Comparison of ENCODE assay signal across 7 cellular contexts in the genomic region with DNA sequence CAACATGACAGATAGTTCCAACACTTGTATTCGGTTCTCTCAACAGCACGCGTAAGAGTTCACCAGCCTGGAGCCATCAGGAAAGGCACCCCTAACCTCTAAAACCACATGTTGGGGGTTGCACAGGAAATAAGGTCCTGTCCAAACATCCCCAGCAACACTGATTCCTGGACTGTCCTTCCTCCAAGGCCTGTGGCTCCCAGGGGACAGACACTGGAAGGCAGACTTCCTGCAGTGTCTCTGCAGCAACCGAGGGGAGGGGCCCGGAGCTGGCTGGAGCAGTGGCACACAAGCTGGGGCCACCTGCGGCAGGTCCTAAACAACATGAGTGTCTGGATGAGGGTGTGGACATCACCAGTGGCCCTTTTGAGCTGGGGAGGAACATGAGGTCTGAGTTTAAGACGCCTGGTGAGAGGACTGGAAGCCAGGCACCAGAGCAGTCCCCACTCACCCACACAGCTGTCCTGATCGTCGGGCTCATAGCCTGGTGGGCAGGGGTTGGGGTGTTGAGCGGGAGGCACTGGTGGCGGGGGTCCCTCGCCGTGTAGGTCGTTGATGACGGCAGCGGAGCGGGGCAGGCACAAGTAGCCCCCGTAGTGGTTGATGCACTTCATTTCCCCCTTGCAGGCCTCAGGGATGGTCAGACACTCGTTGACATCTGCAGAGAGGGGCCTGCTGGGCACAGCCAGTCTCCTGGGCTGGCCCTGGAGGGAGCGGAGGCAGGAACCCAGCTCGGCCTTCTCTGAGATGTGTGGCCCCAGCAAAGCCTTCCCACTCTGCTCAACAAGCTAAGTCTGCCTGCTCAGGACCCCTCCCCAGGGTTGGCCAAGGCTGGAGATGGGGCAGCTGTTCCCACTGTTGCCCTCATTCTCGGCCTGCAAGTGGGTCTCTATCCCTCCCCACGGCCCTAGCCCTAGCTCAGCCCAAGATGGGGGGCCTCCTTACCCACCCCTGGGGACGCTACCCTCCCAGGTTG. TPM values are rescaled to one million over a fixed set of nuclear protein-coding genes. Genes with fewer than 3 reads are reported as not detected.
DNase-seq lines count a peak whose midpoint lies in the region; ATAC-seq lines count a peak whose summit lies in the region.
"Had no signal": no experiment of that assay in that cellular context is flagged by ENCODE, and none has a peak within 500 bp of the region (broad histone marks: within the 10 kb centered on the region; RNA-seq: fewer than 3 reads in every experiment).

No MANE protein-coding gene starts in this region.

- no peak for ATAC-seq in activated T-helper 17 cell treated with anti-CD3 and anti-CD28 coated beads, Interleukin-2, amount 50 U/mL, for 72 hours (replicated peaks)
- ATAC-seq in natural killer cell treated with Interleukin-12 subunit alpha and Interleukin-12 subunit beta and Interleukin-15 and Interleukin-18, amount 100 ng/mL, for 72 hours = no peak
- ATAC-seq in HG02642 (IDR thresholded peaks at IDR 0.05; ENCODE audit: poor library complexity, unreplicated experiment) (no peak), left colon (no peak)

- H3K4me3 Mint-ChIP-seq in activated T-helper 17 cell treated with anti-CD3 and anti-CD28 coated beads, Interleukin-2, amount 50 U/mL, for 72 hours = peak overlapping the region; percentile 41
- peak overlapping the region; percentile 49 for H3K4me3 Mint-ChIP-seq in natural killer cell treated with Interleukin-12 subunit alpha and Interleukin-12 subunit beta and Interleukin-15 and Interleukin-18, amount 100 ng/mL, for 72 hours

- H3K4me1 Mint-ChIP-seq in activated T-helper 17 cell treated with anti-CD3 and anti-CD28 coated beads, Interleukin-2, amount 50 U/mL, for 72 hours = no peaks in the 10 kb centered on the region
- peaks cover 23 to 26% of the 10 kb centered on the region in 2 donors for H3K4me1 Mint-ChIP-seq in natural killer cell treated with Interleukin-12 subunit alpha and Interleukin-12 subunit beta and Interleukin-15 and Interleukin-18, amount 100 ng/mL, for 72 hours (ENCODE audit: low read depth in 2 of 2)

- intact Hi-C loops in left colon (cut with DNase I, micrococcal nuclease) = no loop called here

- peaks cover 20% of the 10 kb centered on the region for H3K36me3 Mint-ChIP-seq in activated T-helper 17 cell treated with anti-CD3 and anti-CD28 coated beads, Interleukin-2, amount 50 U/mL, for 72 hours (ENCODE audit: low read depth)
- no peaks in the 10 kb centered on the region for H3K36me3 Mint-ChIP-seq in natural killer cell treated with Interleukin-12 subunit alpha and Interleukin-12 subunit beta and Interleukin-15 and Interleukin-18, amount 100 ng/mL, for 72 hours

- H3K9me3 Mint-ChIP-seq in activated T-helper 17 cell treated with anti-CD3 and anti-CD28 coated beads, Interleukin-2, amount 50 U/mL, for 72 hours = no peaks in the 10 kb centered on the region
- H3K9me3 Mint-ChIP-seq in natural killer cell treated with Interleukin-12 subunit alpha and Interleukin-12 subunit beta and Interleukin-15 and Interleukin-18, amount 100 ng/mL, for 72 hours = no peaks in the 10 kb centered on the region

- peak overlapping the region; percentile 46 for H3K27ac Mint-ChIP-seq in activated T-helper 17 cell treated with anti-CD3 and anti-CD28 coated beads, Interleukin-2, amount 50 U/mL, for 72 hours
- peak overlapping the region; percentile 12 to 33 for H3K27ac Mint-ChIP-seq in natural killer cell treated with Interleukin-12 subunit alpha and Interleukin-12 subunit beta and Interleukin-15 and Interleukin-18, amount 100 ng/mL, for 72 hours

- DNase-seq in ELF-1 (ENCODE audit: low read depth, low spot score) = peak; percentile 10
- DNase-seq in natural killer cell treated with Interleukin-12 subunit alpha and Interleukin-12 subunit beta and Interleukin-15 and Interleukin-18, amount 100 ng/mL, for 72 hours (ENCODE audit: low spot score) = no peak
- DNase-seq in NCI-H1436 treated with DMSO at 0.1 percent for 48 hours (lab: John Stamatoyannopoulos, UW) = no peak
- no peak for DNase-seq in left colon

- H3K27me3 Mint-ChIP-seq in activated T-helper 17 cell treated with anti-CD3 and anti-CD28 coated beads, Interleukin-2, amount 50 U/mL, for 72 hours = no peaks in the 10 kb centered on the region
- no peaks in the 10 kb centered on the region for H3K27me3 Mint-ChIP-seq in natural killer cell treated with Interleukin-12 subunit alpha and Interleukin-12 subunit beta and Interleukin-15 and Interleukin-18, amount 100 ng/mL, for 72 hours

RNA-seq across cellular contexts. Expression of a gene that starts 1.6 kb away (rescaled TPM):
- total RNA-seq in activated T-helper 17 cell treated with anti-CD3 and anti-CD28 coated beads, Interleukin-2, amount 50 U/mL, for 72 hours = 10 to 100 TPM; 11.5 to 76.3 TPM
- 10 to 100 TPM in 1 of 2 donors, 1 to 10 TPM in 1; 7.5 to 10.6 TPM for total RNA-seq in natural killer cell treated with Interleukin-12 subunit alpha and Interleukin-12 subunit beta and Interleukin-15 and Interleukin-18, amount 100 ng/mL, for 72 hours
- 10 to 100 TPM in 1 of 2 donors, 1 to 10 TPM in 1; 4.5 to 21.4 TPM for total RNA-seq in left colon

RNA-seq across cellular contexts. Expression of a gene that starts 8.6 kb away (rescaled TPM):
- total RNA-seq in activated T-helper 17 cell treated with anti-CD3 and anti-CD28 coated beads, Interleukin-2, amount 50 U/mL, for 72 hours = 10 to 100 TPM in 1 of 2 donors, 1 to 10 TPM in 1; 5.4 to 23.6 TPM
- total RNA-seq in natural killer cell treated with Interleukin-12 subunit alpha and Interleukin-12 subunit beta and Interleukin-15 and Interleukin-18, amount 100 ng/mL, for 72 hours = 100 to 1,000 TPM; 124 to 886 TPM
- 1 to 10 TPM; 1.5 to 2.4 TPM for total RNA-seq in left colon
- total RNA-seq: NCI-H460 had no signal

RNA-seq across cellular contexts. Expression of a gene that starts 10.8 kb away (rescaled TPM):
- 10 to 100 TPM; 65.2 to 77.2 TPM for total RNA-seq in activated T-helper 17 cell treated with anti-CD3 and anti-CD28 coated beads, Interleukin-2, amount 50 U/mL, for 72 hours
- 100 to 1,000 TPM in 1 of 2 donors, 10 to 100 TPM in 1; 85.7 to 109 TPM for total RNA-seq in natural killer cell treated with Interleukin-12 subunit alpha and Interleukin-12 subunit beta and Interleukin-15 and Interleukin-18, amount 100 ng/mL, for 72 hours
- 10 to 100 TPM; 55.7 to 63.4 TPM for total RNA-seq in left colon

RNA-seq across cellular contexts. Expression of a gene that starts 13.0 kb away (rescaled TPM):
- 1,000 to 10,000 TPM in 1 of 2 donors, 100 to 1,000 TPM in 1; 682 to 1,566 TPM for total RNA-seq in activated T-helper 17 cell treated with anti-CD3 and anti-CD28 coated beads, Interleukin-2, amount 50 U/mL, for 72 hours
- 1,000 to 10,000 TPM; 1,401 to 1,644 TPM for total RNA-seq in natural killer cell treated with Interleukin-12 subunit alpha and Interleukin-12 subunit beta and Interleukin-15 and Interleukin-18, amount 100 ng/mL, for 72 hours
- 1,000 to 10,000 TPM; 1,740 to 2,016 TPM for total RNA-seq in left colon

RNA-seq across cellular contexts. Expression of a gene that starts 17.3 kb away (rescaled TPM):
- 100 to 1,000 TPM in 1 of 2 donors, 10 to 100 TPM in 1; 75.8 to 102 TPM for total RNA-seq in activated T-helper 17 cell treated with anti-CD3 and anti-CD28 coated beads, Interleukin-2, amount 50 U/mL, for 72 hours
- 100 to 1,000 TPM in 1 of 2 donors, 10 to 100 TPM in 1; 76.6 to 157 TPM for total RNA-seq in natural killer cell treated with Interleukin-12 subunit alpha and Interleukin-12 subunit beta and Interleukin-15 and Interleukin-18, amount 100 ng/mL, for 72 hours
- 10 to 100 TPM; 47.7 to 49.6 TPM for total RNA-seq in left colon

Comparison
In these comparisons a context has a peak if more than half of its experiments do, and no peak if none do; other contexts are left out.
1. RNA of a gene that starts 8.6 kb away (total RNA-seq): 124 to 886 TPM in natural killer cell treated with Interleukin-12 subunit alpha and Interleukin-12 subunit beta and Interleukin-15 and Interleukin-18, amount 100 ng/mL, for 72 hours; 5.4 to 23.6 TPM in activated T-helper 17 cell treated with anti-CD3 and anti-CD28 coated beads, Interleukin-2, amount 50 U/mL, for 72 hours and 1.5 to 2.4 TPM in left colon; every median in the first group is over 4 times any median in the second.